ENCODE assay signal across 17 cellular contexts in the genomic region with DNA sequence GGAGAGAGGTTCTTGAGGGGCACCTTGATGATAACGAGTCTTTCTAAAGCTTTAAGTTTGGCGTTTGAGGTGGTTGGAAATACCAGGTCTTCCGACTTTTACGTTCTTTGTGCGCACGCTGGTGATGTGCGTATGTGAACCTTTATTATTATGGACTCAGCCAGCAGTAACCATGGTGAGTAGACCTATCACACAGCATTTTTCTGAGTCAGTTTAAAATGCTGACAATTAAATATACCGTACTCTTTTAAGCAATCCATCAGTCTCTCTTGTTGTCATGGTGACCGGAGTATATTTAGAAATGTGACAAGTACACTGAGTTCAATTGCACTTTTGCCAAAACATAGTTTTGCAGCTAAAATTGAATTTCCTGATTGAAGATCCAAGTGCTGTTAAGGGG.
DNase-seq lines count a peak whose midpoint lies in the region; ATAC-seq, FAIRE-seq and TF ChIP-seq lines count a peak whose summit lies in the region.
"Had no signal": no experiment of that assay in that cellular context is flagged by ENCODE, and none has a peak within 500 bp of the region (broad histone marks: within the 10 kb centered on the region; RNA-seq: fewer than 3 reads in every experiment).

No MANE protein-coding gene starts in this region.

- no peaks in the 10 kb centered on the region for H3K36me3 ChIP-seq in fibroblast of lung (ENCODE audit: control insufficient read depth, insufficient read depth, low read length)
- 0 out of 5 replicates have a peak, but pooled peaks cover 0 to 9% of the 10 kb centered on the region in 2 experiments for H3K36me3 ChIP-seq in HepG2 (replicated peaks in 1 of 2; ENCODE audit: control insufficient read depth in 1 of 2, insufficient read depth in 2 of 2, low read length in 2 of 2)
- no peaks in the 10 kb centered on the region for H3K36me3 ChIP-seq in HAP-1 (replicated peaks)

- H3K27ac ChIP-seq in fibroblast of lung (ENCODE audit: insufficient read depth, low read length) (peak overlapping the region; percentile 70), HepG2 (ENCODE audit: extremely low read length, insufficient read depth, low read length) (no peak overlapping the region)
- H3K27ac ChIP-seq: body of pancreas, testis had no signal

- H3K36me3 Mint-ChIP-seq in osteocyte (ENCODE audit: unreplicated experiment), result peaks cover 26% of the 10 kb centered on the region

- H3K4me1 ChIP-seq in fibroblast of lung (ENCODE audit: control insufficient read depth, extremely low read depth, insufficient read depth, low read length) (no peaks in the 10 kb centered on the region), HepG2 (ENCODE audit: insufficient read depth, low read length) (peaks cover 6% of the 10 kb centered on the region; the same call in 1 of the 2 replicates), HAP-1 (peaks cover 3% of the 10 kb centered on the region)

- H3K79me2 ChIP-seq in fibroblast of lung (ENCODE audit: control insufficient read depth, insufficient read depth, low read length), result peaks cover 30% of the 10 kb centered on the region
- H3K79me2 ChIP-seq in HepG2 (ENCODE audit: insufficient read depth, low read length), result peaks cover 8% of the 10 kb centered on the region

- H3K4me3 ChIP-seq in fibroblast of lung (replicated peaks in 1 of 4; ENCODE audit: control extremely low read depth in 1 of 4, insufficient read depth in 1 of 4, low read depth in 3 of 4, low read length in 4 of 4) (no peak overlapping the region), HepG2 (replicated peaks in 1 of 3; ENCODE audit: insufficient read depth in 1 of 3, low read depth in 2 of 3, low read length in 3 of 3) (no peak overlapping the region), HAP-1 (no peak overlapping the region)
- H3K4me3 ChIP-seq: body of pancreas, lung, testis had no signal

- intact Hi-C loops in Right ventricle myocardium inferior (cut with DNase I), result loop anchor here (5.0 kb wide), 1 partner anchor 34 kb away; no protein-coding TSS in a partner anchor
- intact Hi-C loops in cardiac septum (cut with DNase I), result no loop called here
- intact Hi-C loops in HepG2 (cut with micrococcal nuclease; ENCODE audit: unreplicated experiment), result no loop called here

- no peak overlapping the region for H3K4me3 Mint-ChIP-seq in osteocyte (ENCODE audit: unreplicated experiment)
- H3K4me3 Mint-ChIP-seq: CD4-positive, CD25-positive, alpha-beta regulatory T cell; naive thymus-derived CD4-positive, alpha-beta T cell had no signal

- no peaks in the 10 kb centered on the region for H4K20me1 ChIP-seq in fibroblast of lung (ENCODE audit: control insufficient read depth, extremely low read depth, insufficient read depth, low read length)
- H4K20me1 ChIP-seq in HepG2 (ENCODE audit: insufficient read depth, low read length), result no peaks in the 10 kb centered on the region

- no peak for TF ChIP-seq POLR2A in HepG2 (IDR thresholded peaks at IDR 0.05; ENCODE audit: insufficient read depth in 1 of 2, low read depth in 2 of 2, low read length in 2 of 2)

- no peak for FAIRE-seq in HepG2 (lab: Jason Lieb, UNC)

- H3K27ac Mint-ChIP-seq in osteocyte (ENCODE audit: unreplicated experiment), result peak overlapping the region; percentile 32

- POLR2A ChIA-PET in HepG2 (lab: Yijun Ruan, JAX), result no interaction called here

- CTCF ChIA-PET in HepG2 (lab: Yijun Ruan, JAX; ENCODE audit: low intra/inter-chr PET ratio, low total read pairs), result no interaction called here

- H3K9me3 Mint-ChIP-seq in osteocyte (ENCODE audit: unreplicated experiment), result peaks cover 5% of the 10 kb centered on the region
- H3K9me3 Mint-ChIP-seq: CD4-positive, CD25-positive, alpha-beta regulatory T cell had no signal

- no peak overlapping the region for H2AFZ ChIP-seq in fibroblast of lung (ENCODE audit: low read length)
- no peak overlapping the region for H2AFZ ChIP-seq in HepG2 (ENCODE audit: low read length)

- H3K9me3 ChIP-seq in fibroblast of lung (ENCODE audit: control insufficient read depth, insufficient read depth, low read depth, low read length) (no peaks in the 10 kb centered on the region), HepG2 (ENCODE audit: low read length) (no peaks in the 10 kb centered on the region), HAP-1 (no peaks in the 10 kb centered on the region)
- H3K9me3 ChIP-seq: body of pancreas, testis had no signal

- no peak for TF ChIP-seq RAD21 in HepG2 (CRISPR knock-in tag; IDR thresholded peaks at IDR 0.05)

- peak; percentile 58 for ATAC-seq in Right ventricle myocardium inferior
- ATAC-seq in HG03159 (IDR thresholded peaks at IDR 0.05; ENCODE audit: unreplicated experiment), result no peak
- ATAC-seq in HepG2, result no peak
- ATAC-seq: body of pancreas; naive thymus-derived CD4-positive, alpha-beta T cell had no signal

- H3K9ac ChIP-seq in fibroblast of lung (ENCODE audit: insufficient read depth, low read length) (no peak overlapping the region), HepG2 (ENCODE audit: insufficient read depth, low read depth, low read length) (no peak overlapping the region)

- 99% methylated on average over 9 of the region's 9 CpGs for WGBS in HepG2 (ENCODE audit: low lambda C conversion rate)

- TF ChIP-seq EP300 in HepG2 (IDR thresholded peaks at IDR 0.05; ENCODE audit: low read depth in 2 of 2, low read length in 2 of 2) (no peak), HepG2 (CRISPR knock-in tag; IDR thresholded peaks at IDR 0.05; ENCODE audit: borderline replicate concordance) (no peak)

- no peaks in the 10 kb centered on the region for H3K27me3 Mint-ChIP-seq in osteocyte (ENCODE audit: unreplicated experiment)
- H3K27me3 Mint-ChIP-seq: CD4-positive, CD25-positive, alpha-beta regulatory T cell; naive thymus-derived CD4-positive, alpha-beta T cell had no signal

- H3K4me2 ChIP-seq in fibroblast of lung (ENCODE audit: extremely low read depth, insufficient read depth, low read length) (no peak overlapping the region), HepG2 (ENCODE audit: low read depth, low read length) (no peak overlapping the region)

- peaks cover 25% of the 10 kb centered on the region for H3K4me1 Mint-ChIP-seq in osteocyte (ENCODE audit: unreplicated experiment)

- no peak for DNase-seq in Right ventricle myocardium inferior (ENCODE audit: missing footprints)
- no peak for DNase-seq in cardiac septum (ENCODE audit: low spot score)
- DNase-seq in fibroblast of lung (ENCODE audit: low read depth in 2 of 2), result peak; percentile 34 to 67
- no peak for DNase-seq in osteocyte (ENCODE audit: extremely low spot score, unreplicated experiment)
- no peak for DNase-seq in GF-D8 (lab: John Stamatoyannopoulos, UW)
- no peak for DNase-seq in HepG2 (ENCODE audit: low spot score)
- DNase-seq in HAP-1 (ENCODE audit: low spot score in 2 of 2), result no peak
- DNase-seq: ACHN; activated CD4-positive, alpha-beta T cell treated with anti-CD3 and anti-CD28 coated beads, Interleukin-2, amount 50 U/mL, for 4 hours; activated naive CD4-positive, alpha-beta T cell; body of pancreas; CD4-positive, CD25-positive, alpha-beta regulatory T cell; naive thymus-derived CD4-positive, alpha-beta T cell; T-helper 1 cell; testis had no signal

- TF ChIP-seq CTCF in fibroblast of lung (conservative IDR thresholded peaks at IDR 0.05 in 1 of 2, IDR thresholded peaks at IDR 0.05 in 1 of 2; ENCODE audit: low read depth in 1 of 2, low read length in 2 of 2), result no peak
- TF ChIP-seq CTCF in osteocyte (IDR thresholded peaks at IDR 0.05), result no peak
- no peak for TF ChIP-seq CTCF in HepG2 (CRISPR knock-in tag; IDR thresholded peaks at IDR 0.05)

- in situ Hi-C loops in HepG2 (cut with HindIII; ENCODE audit: extremely low pct_ligation_motif_present, low pct_unique_long_range_greater_than_20kb), result no loop called here
- in situ Hi-C loops in HAP-1 (cut with MboI; ENCODE audit: low sequenced_read_pairs), result no loop called here

- H3K27me3 ChIP-seq in fibroblast of lung (ENCODE audit: control insufficient read depth, insufficient read depth, low read length), result no peaks in the 10 kb centered on the region
- H3K27me3 ChIP-seq in HepG2 (ENCODE audit: control insufficient read depth in 1 of 2, insufficient read depth in 2 of 2, low read length in 2 of 2), result no peaks in the 10 kb centered on the region
- no peaks in the 10 kb centered on the region for H3K27me3 ChIP-seq in HAP-1 (ENCODE audit: low read depth)
- H3K27me3 ChIP-seq: body of pancreas, testis had no signal

- BruUV-seq in HepG2 (replicated peaks; lab: Mats Ljungman, UMichigan), result no TSS peak

TF ChIP-seq in HepG2, 621 proteins besides CTCF, POLR2A, EP300 and RAD21 (continues in another document):
- TF ChIP-seq RELA (CRISPR knock-in tag; IDR thresholded peaks at IDR 0.05) (no peak), ZNF205 (CRISPR knock-in tag; IDR thresholded peaks at IDR 0.05) (no peak), ZNF879 (CRISPR knock-in tag; IDR thresholded peaks at IDR 0.05) (no peak)
- TF ChIP-seq, protein P1, sequence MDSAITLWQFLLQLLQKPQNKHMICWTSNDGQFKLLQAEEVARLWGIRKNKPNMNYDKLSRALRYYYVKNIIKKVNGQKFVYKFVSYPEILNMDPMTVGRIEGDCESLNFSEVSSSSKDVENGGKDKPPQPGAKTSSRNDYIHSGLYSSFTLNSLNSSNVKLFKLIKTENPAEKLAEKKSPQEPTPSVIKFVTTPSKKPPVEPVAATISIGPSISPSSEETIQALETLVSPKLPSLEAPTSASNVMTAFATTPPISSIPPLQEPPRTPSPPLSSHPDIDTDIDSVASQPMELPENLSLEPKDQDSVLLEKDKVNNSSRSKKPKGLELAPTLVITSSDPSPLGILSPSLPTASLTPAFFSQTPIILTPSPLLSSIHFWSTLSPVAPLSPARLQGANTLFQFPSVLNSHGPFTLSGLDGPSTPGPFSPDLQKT (CRISPR knock-in tag; IDR thresholded peaks at IDR 0.05; ENCODE audit: borderline replicate concordance), result no peak
- TF ChIP-seq, protein P2, sequence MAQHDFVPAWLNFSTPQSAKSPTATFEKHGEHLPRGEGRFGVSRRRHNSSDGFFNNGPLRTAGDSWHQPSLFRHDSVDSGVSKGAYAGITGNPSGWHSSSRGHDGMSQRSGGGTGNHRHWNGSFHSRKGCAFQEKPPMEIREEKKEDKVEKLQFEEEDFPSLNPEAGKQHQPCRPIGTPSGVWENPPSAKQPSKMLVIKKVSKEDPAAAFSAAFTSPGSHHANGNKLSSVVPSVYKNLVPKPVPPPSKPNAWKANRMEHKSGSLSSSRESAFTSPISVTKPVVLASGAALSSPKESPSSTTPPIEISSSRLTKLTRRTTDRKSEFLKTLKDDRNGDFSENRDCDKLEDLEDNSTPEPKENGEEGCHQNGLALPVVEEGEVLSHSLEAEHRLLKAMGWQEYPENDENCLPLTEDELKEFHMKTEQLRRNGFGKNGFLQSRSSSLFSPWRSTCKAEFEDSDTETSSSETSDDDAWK (CRISPR knock-in tag; IDR thresholded peaks at IDR 0.05), result no peak
- TF ChIP-seq, protein P3, sequence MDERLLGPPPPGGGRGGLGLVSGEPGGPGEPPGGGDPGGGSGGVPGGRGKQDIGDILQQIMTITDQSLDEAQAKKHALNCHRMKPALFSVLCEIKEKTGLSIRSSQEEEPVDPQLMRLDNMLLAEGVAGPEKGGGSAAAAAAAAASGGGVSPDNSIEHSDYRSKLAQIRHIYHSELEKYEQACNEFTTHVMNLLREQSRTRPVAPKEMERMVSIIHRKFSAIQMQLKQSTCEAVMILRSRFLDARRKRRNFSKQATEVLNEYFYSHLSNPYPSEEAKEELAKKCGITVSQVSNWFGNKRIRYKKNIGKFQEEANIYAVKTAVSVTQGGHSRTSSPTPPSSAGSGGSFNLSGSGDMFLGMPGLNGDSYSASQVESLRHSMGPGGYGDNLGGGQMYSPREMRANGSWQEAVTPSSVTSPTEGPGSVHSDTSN (CRISPR knock-in tag; IDR thresholded peaks at IDR 0.05), result no peak

Comparison
In these comparisons a context has a peak if more than half of its experiments do, and no peak if none do; other contexts are left out.
1. DNase-seq: peak in fibroblast of lung (2 of 2); none in Right ventricle myocardium inferior (single experiment), cardiac septum (single experiment), osteocyte (single experiment), GF-D8 (single experiment), HepG2 (single experiment) and HAP-1 (0 of 2).